9 cellular contexts compared by ENCODE assay signal in genomic region chr14:67137744-67138371, GRCh38. TPM values are rescaled to one million over a fixed set of nuclear protein-coding genes. Genes with fewer than 3 reads are reported as not detected.
DNase-seq lines count a peak whose midpoint lies in the region; ATAC-seq, FAIRE-seq and TF ChIP-seq lines count a peak whose summit lies in the region.
"Had no signal": no experiment of that assay in that cellular context is flagged by ENCODE, and none has a peak within 500 bp of the region (broad histone marks: within the 10 kb centered on the region; RNA-seq: fewer than 3 reads in every experiment).

No MANE protein-coding gene starts in this region.

- H3K27me3 ChIP-seq in pancreas, result no peaks in the 10 kb centered on the region

- H3K4me1 Mint-ChIP-seq in activated naive CD4-positive, alpha-beta T cell treated with anti-CD3 and anti-CD28 coated beads for 36 hours (ENCODE audit: low read depth), result peaks cover 28% of the 10 kb centered on the region
- H3K4me1 Mint-ChIP-seq: CD8-positive, alpha-beta memory T cell had no signal

- no peaks in the 10 kb centered on the region for H3K27me3 Mint-ChIP-seq in activated naive CD4-positive, alpha-beta T cell treated with anti-CD3 and anti-CD28 coated beads for 36 hours (ENCODE audit: low read depth)

- peak; percentile 82 for FAIRE-seq in pancreas (lab: Jason Lieb, UNC)

- intact Hi-C loops in pancreas (cut with DNase I), result no loop called here
- intact Hi-C loops in activated naive CD4-positive, alpha-beta T cell treated with anti-CD3 and anti-CD28 coated beads for 36 hours (cut with micrococcal nuclease), result loop anchor here (5.0 to 10.0 kb wide), 2 partner anchors 736 to 1433 kb away; no protein-coding TSS in a partner anchor

- H3K4me1 ChIP-seq in pancreas, result no peaks in the 10 kb centered on the region

- H3K27ac ChIP-seq in pancreas, result no peak overlapping the region

- no peaks in the 10 kb centered on the region for H3K36me3 ChIP-seq in pancreas

- H3K4me3 ChIP-seq in pancreas, result no peak overlapping the region

- H3K27ac Mint-ChIP-seq in activated naive CD4-positive, alpha-beta T cell treated with anti-CD3 and anti-CD28 coated beads for 36 hours, result no peak overlapping the region
- H3K27ac Mint-ChIP-seq: CD8-positive, alpha-beta memory T cell had no signal

- DNase-seq in NCI-H2196 (lab: John Stamatoyannopoulos, UW; ENCODE audit: unreplicated experiment) (peak; percentile 7), NCI-H2196 treated with DMSO at 0.1 percent for 48 hours (lab: John Stamatoyannopoulos, UW; ENCODE audit: unreplicated experiment) (no peak), MV-4-11 (lab: John Stamatoyannopoulos, UW) (peak; percentile 20), dermis blood vessel endothelial cell (peak; percentile 28), pancreas (no peak), cerebellar nuclear complex (lab: John Stamatoyannopoulos, UW) (no peak), NCI-H146 treated with DMSO at 0.1 percent for 48 hours (lab: John Stamatoyannopoulos, UW; ENCODE audit: unreplicated experiment) (no peak)
- DNase-seq in activated naive CD4-positive, alpha-beta T cell treated with anti-CD3 and anti-CD28 coated beads for 36 hours, result no peak
- DNase-seq: CD8-positive, alpha-beta memory T cell had no signal

- ATAC-seq in pancreas, result no peak

- no peaks in the 10 kb centered on the region for H3K9me3 ChIP-seq in pancreas

- no peak overlapping the region for H3K4me3 Mint-ChIP-seq in activated naive CD4-positive, alpha-beta T cell treated with anti-CD3 and anti-CD28 coated beads for 36 hours
- H3K4me3 Mint-ChIP-seq: CD8-positive, alpha-beta memory T cell had no signal

- H3K9me3 Mint-ChIP-seq in activated naive CD4-positive, alpha-beta T cell treated with anti-CD3 and anti-CD28 coated beads for 36 hours, result no peaks in the 10 kb centered on the region
- H3K9me3 Mint-ChIP-seq: CD8-positive, alpha-beta memory T cell had no signal

- peaks cover 2% of the 10 kb centered on the region for H3K36me3 Mint-ChIP-seq in activated naive CD4-positive, alpha-beta T cell treated with anti-CD3 and anti-CD28 coated beads for 36 hours (ENCODE audit: low read depth)

- TF ChIP-seq CTCF in pancreas (IDR thresholded peaks at IDR 0.05), result peak in 2 of 4 donors; percentile 28 to 31

- CTCF ChIA-PET in activated naive CD4-positive, alpha-beta T cell treated with anti-CD3 and anti-CD28 coated beads for 36 hours (lab: Charles Lee), result interaction anchor here (0.6 kb wide), 1 partner anchor 16 kb away, joined by 3 read pairs; no protein-coding TSS in a partner anchor

RNA-seq across cellular contexts. Expression of gene GARIN2, which starts 51.4 kb away (rescaled TPM):
- total RNA-seq in dermis blood vessel endothelial cell (not detected in 2 replicates), pancreas (under 1 TPM in 1 of 6 donors, not detected in 5; 0.22 TPM)
- under 1 TPM; 0.11 to 0.12 TPM for polyA plus RNA-seq in pancreas
- total RNA-seq in activated naive CD4-positive, alpha-beta T cell treated with anti-CD3 and anti-CD28 coated beads for 36 hours, result not detected
- total RNA-seq: CD8-positive, alpha-beta memory T cell had no signal
- polyA plus RNA-seq: CD8-positive, alpha-beta memory T cell had no signal

Comparison
In these comparisons a context has a peak if more than half of its experiments do, and no peak if none do; other contexts are left out.
1. DNase-seq: peak in NCI-H2196 (single experiment), MV-4-11 (single experiment) and dermis blood vessel endothelial cell (single experiment); none in NCI-H2196 treated with DMSO at 0.1 percent for 48 hours (single experiment), pancreas (0 of 6), cerebellar nuclear complex (0 of 2), NCI-H146 treated with DMSO at 0.1 percent for 48 hours (single experiment) and activated naive CD4-positive, alpha-beta T cell treated with anti-CD3 and anti-CD28 coated beads for 36 hours (single experiment).